Comparison of ENCODE assay signal across 2 cellular contexts in the genomic region with DNA sequence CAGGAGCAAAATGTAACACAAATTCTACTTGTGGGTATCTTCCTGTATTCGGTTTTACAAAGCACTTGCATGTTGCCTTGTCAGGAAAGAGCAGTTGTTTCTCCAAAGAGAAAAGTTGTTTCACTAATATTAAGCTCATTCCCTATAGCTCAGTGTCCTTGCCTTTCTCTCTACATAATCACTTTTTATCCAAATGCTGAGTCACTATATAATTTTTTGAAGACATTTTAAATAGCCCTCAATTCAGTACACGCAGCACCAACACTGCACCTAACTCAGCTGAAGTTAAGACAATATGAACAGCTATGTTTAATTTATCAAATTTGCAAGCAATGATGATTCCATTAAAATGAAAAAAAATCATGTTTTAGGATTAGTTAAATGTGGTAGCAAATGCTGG.
TF ChIP-seq lines count a peak whose summit lies in the region.

No MANE protein-coding gene starts in this region.

TF ChIP-seq in A549, 52 proteins besides CTCF, POLR2A, EP300 and RAD21 (continued from another document):
- TF ChIP-seq NPAS2 (CRISPR knock-in tag; IDR thresholded peaks at IDR 0.05; ENCODE audit: borderline replicate concordance) (no peak), EHF (CRISPR knock-in tag; IDR thresholded peaks at IDR 0.05) (no peak)
- TF ChIP-seq, protein P1, sequence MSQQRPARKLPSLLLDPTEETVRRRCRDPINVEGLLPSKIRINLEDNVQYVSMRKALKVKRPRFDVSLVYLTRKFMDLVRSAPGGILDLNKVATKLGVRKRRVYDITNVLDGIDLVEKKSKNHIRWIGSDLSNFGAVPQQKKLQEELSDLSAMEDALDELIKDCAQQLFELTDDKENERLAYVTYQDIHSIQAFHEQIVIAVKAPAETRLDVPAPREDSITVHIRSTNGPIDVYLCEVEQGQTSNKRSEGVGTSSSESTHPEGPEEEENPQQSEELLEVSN (IDR thresholded peaks at IDR 0.05; ENCODE audit: borderline replicate concordance, low read depth) = no peak
- TF ChIP-seq, protein P2, sequence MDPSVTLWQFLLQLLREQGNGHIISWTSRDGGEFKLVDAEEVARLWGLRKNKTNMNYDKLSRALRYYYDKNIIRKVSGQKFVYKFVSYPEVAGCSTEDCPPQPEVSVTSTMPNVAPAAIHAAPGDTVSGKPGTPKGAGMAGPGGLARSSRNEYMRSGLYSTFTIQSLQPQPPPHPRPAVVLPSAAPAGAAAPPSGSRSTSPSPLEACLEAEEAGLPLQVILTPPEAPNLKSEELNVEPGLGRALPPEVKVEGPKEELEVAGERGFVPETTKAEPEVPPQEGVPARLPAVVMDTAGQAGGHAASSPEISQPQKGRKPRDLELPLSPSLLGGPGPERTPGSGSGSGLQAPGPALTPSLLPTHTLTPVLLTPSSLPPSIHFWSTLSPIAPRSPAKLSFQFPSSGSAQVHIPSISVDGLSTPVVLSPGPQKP (IDR thresholded peaks at IDR 0.05; ENCODE audit: low read depth, low read length) = no peak

TF ChIP-seq in IMR-90, 13 proteins besides CTCF, POLR2A, EP300 and RAD21 (continued from another document):
- TF ChIP-seq MXI1 (IDR thresholded peaks at IDR 0.05; ENCODE audit: borderline replicate concordance, low read depth, low read length) (no peak), CEBPB (IDR thresholded peaks at IDR 0.05; ENCODE audit: low read depth, low read length) (no peak), BHLHE40 (IDR thresholded peaks at IDR 0.05; ENCODE audit: low read depth, low read length) (no peak), RCOR1 (IDR thresholded peaks at IDR 0.05; ENCODE audit: insufficient replicate concordance, low read length) (no peak), SMC3 (IDR thresholded peaks at IDR 0.05; ENCODE audit: low read depth, low read length) (no peak), FOS (IDR thresholded peaks at IDR 0.05; ENCODE audit: low read depth, low read length) (no peak), MAFK (IDR thresholded peaks at IDR 0.05; ENCODE audit: low read depth, low read length) (peak; percentile 52)
- TF ChIP-seq, protein P2 (IDR thresholded peaks at IDR 0.05; ENCODE audit: borderline replicate concordance, low read depth, low read length) = no peak
- TF ChIP-seq, protein P3, sequence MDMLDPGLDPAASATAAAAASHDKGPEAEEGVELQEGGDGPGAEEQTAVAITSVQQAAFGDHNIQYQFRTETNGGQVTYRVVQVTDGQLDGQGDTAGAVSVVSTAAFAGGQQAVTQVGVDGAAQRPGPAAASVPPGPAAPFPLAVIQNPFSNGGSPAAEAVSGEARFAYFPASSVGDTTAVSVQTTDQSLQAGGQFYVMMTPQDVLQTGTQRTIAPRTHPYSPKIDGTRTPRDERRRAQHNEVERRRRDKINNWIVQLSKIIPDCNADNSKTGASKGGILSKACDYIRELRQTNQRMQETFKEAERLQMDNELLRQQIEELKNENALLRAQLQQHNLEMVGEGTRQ (IDR thresholded peaks at IDR 0.05; ENCODE audit: low read depth, low read length) = no peak
TF ChIP-seq in IMR-90: peak in this region for 2.
